Comparison of ENCODE assay signal across 8 cellular contexts in genomic region chr3:153595186-153595815, GRCh38.
DNase-seq lines count a peak whose midpoint lies in the region; ATAC-seq and TF ChIP-seq lines count a peak whose summit lies in the region.

No MANE protein-coding gene starts in this region.

- no peaks in the 10 kb centered on the region for H3K27me3 ChIP-seq in DOHH2 (ENCODE audit: control insufficient read depth, low read length)
- H3K27me3 ChIP-seq in SK-N-SH (ENCODE audit: insufficient read depth): no peaks in the 10 kb centered on the region

- H3K4me1 ChIP-seq in DOHH2 (ENCODE audit: control insufficient read depth, low read length) (no peaks in the 10 kb centered on the region), SK-N-SH (ENCODE audit: control insufficient read depth in 1 of 2, insufficient read depth in 2 of 2, low read depth in 1 of 2, low read length in 1 of 2) (no peaks in the 10 kb centered on the region; a peak in 2 of 4 replicates)

- CTCF ChIA-PET in SK-N-SH (lab: Yijun Ruan, JAX): interaction anchor here (0.6 to 1.2 kb wide), 3 partner anchors 10 to 569 kb away, joined by 3 to 5 read pairs (median 3); no protein-coding TSS in a partner anchor

- H3K4me3 Mint-ChIP-seq in stimulated activated effector memory CD8-positive, alpha-beta T cell treated with anti-CD3 and anti-CD28 coated beads, Interleukin-12 subunit alpha, Interleukin-12 subunit beta, amount 100 ng/mL, for 72 hours: no peak overlapping the region

- no peak overlapping the region for H3K4me2 ChIP-seq in DOHH2 (ENCODE audit: low read length)
- no peak overlapping the region for H3K4me2 ChIP-seq in SK-N-SH

- peak; percentile 65 for TF ChIP-seq CTCF in DOHH2 (IDR thresholded peaks at IDR 0.05; ENCODE audit: low read depth, low read length, poor library complexity, severe bottlenecking)
- TF ChIP-seq CTCF in SK-N-SH (IDR thresholded peaks at IDR 0.05): peak; percentile 78

- peak; percentile 1 for DNase-seq in SK-N-SH
- peak; percentile 51 for DNase-seq in foreskin melanocyte
- no peak for DNase-seq in stimulated activated effector memory CD8-positive, alpha-beta T cell treated with anti-CD3 and anti-CD28 coated beads, Interleukin-12 subunit alpha, Interleukin-12 subunit beta, amount 100 ng/mL, for 72 hours (ENCODE audit: low spot score in 2 of 2)
- no peak for DNase-seq in effector CD8-positive, alpha-beta T cell (lab: John Stamatoyannopoulos, UW)
- no peak for DNase-seq in stimulated activated CD4-positive, alpha-beta T cell treated with anti-CD3 and anti-CD28 coated beads, Interleukin-4, amount 100 ng/mL, for 24 hours

- no peaks in the 10 kb centered on the region for H3K9me3 Mint-ChIP-seq in stimulated activated effector memory CD8-positive, alpha-beta T cell treated with anti-CD3 and anti-CD28 coated beads, Interleukin-12 subunit alpha, Interleukin-12 subunit beta, amount 100 ng/mL, for 72 hours

- no peak for TF ChIP-seq EP300 in SK-N-SH (IDR thresholded peaks at IDR 0.05; ENCODE audit: borderline replicate concordance in 1 of 2, low read depth in 1 of 2, low read length in 1 of 2)

- ATAC-seq in HG02798 (IDR thresholded peaks at IDR 0.05; ENCODE audit: poor library complexity, unreplicated experiment) (peak; percentile 55), GM19452 (IDR thresholded peaks at IDR 0.05; ENCODE audit: unreplicated experiment) (no peak)
- peak; percentile 47 for ATAC-seq in stimulated activated effector memory CD8-positive, alpha-beta T cell treated with anti-CD3 and anti-CD28 coated beads, Interleukin-12 subunit alpha, Interleukin-12 subunit beta, amount 100 ng/mL, for 72 hours

- H3K79me2 ChIP-seq in DOHH2 (ENCODE audit: control insufficient read depth, low read length) (no peaks in the 10 kb centered on the region), SK-N-SH (ENCODE audit: insufficient read depth) (no peaks in the 10 kb centered on the region; the same call in 1 of the 2 replicates)

- no peak overlapping the region for H3K4me3 ChIP-seq in DOHH2 (ENCODE audit: low read length)
- H3K4me3 ChIP-seq in SK-N-SH (ENCODE audit: low read depth in 2 of 2, low read length in 1 of 2): no peak overlapping the region

- no peaks in the 10 kb centered on the region for H3K9me3 ChIP-seq in DOHH2 (ENCODE audit: control insufficient read depth, insufficient read depth, low read length)
- H3K9me3 ChIP-seq in SK-N-SH: no peaks in the 10 kb centered on the region

- H3K27ac Mint-ChIP-seq in stimulated activated effector memory CD8-positive, alpha-beta T cell treated with anti-CD3 and anti-CD28 coated beads, Interleukin-12 subunit alpha, Interleukin-12 subunit beta, amount 100 ng/mL, for 72 hours: no peak overlapping the region

- TF ChIP-seq RAD21 in SK-N-SH (IDR thresholded peaks at IDR 0.05; ENCODE audit: low read length): peak; percentile 71

- no peaks in the 10 kb centered on the region for H3K36me3 Mint-ChIP-seq in stimulated activated effector memory CD8-positive, alpha-beta T cell treated with anti-CD3 and anti-CD28 coated beads, Interleukin-12 subunit alpha, Interleukin-12 subunit beta, amount 100 ng/mL, for 72 hours

- H3F3A ChIP-seq in DOHH2 (ENCODE audit: control insufficient read depth, insufficient read depth): no peaks in the 10 kb centered on the region
- no peaks in the 10 kb centered on the region for H3F3A ChIP-seq in SK-N-SH (replicated peaks; ENCODE audit: insufficient read depth)

- H2AFZ ChIP-seq in SK-N-SH (ENCODE audit: low read depth): no peak overlapping the region

- H3K36me3 ChIP-seq in DOHH2 (ENCODE audit: control insufficient read depth, low read length) (0 out of 2 replicates have a peak, but pooled peaks cover 3% of the 10 kb centered on the region), SK-N-SH (replicated peaks in 1 of 2; ENCODE audit: control insufficient read depth in 1 of 2, insufficient read depth in 2 of 2, low read length in 1 of 2) (no peaks in the 10 kb centered on the region)

- H3K27ac ChIP-seq in DOHH2 (ENCODE audit: low read depth, low read length) (no peak overlapping the region), SK-N-SH (ENCODE audit: low read depth in 2 of 2, low read length in 1 of 2) (no peak overlapping the region)

- H4K20me1 ChIP-seq in DOHH2 (ENCODE audit: control insufficient read depth, insufficient read depth, low read depth, low read length) (no peaks in the 10 kb centered on the region), SK-N-SH (ENCODE audit: insufficient read depth) (no peaks in the 10 kb centered on the region)

- POLR2A ChIA-PET in SK-N-SH (lab: Yijun Ruan, JAX): no interaction called here

- H3K9me2 ChIP-seq in DOHH2 (replicated peaks; ENCODE audit: control insufficient read depth, low read length) (no peaks in the 10 kb centered on the region), SK-N-SH (no peaks in the 10 kb centered on the region)

- H3K9ac ChIP-seq in SK-N-SH: no peak overlapping the region

- H3K4me1 Mint-ChIP-seq in stimulated activated effector memory CD8-positive, alpha-beta T cell treated with anti-CD3 and anti-CD28 coated beads, Interleukin-12 subunit alpha, Interleukin-12 subunit beta, amount 100 ng/mL, for 72 hours: no peaks in the 10 kb centered on the region

TF ChIP-seq in SK-N-SH, 30 proteins besides CTCF, POLR2A, EP300 and RAD21:
- TF ChIP-seq TAF1 (IDR thresholded peaks at IDR 0.05; ENCODE audit: borderline replicate concordance, low read depth, low read length) (no peak), YY1 (IDR thresholded peaks at IDR 0.05; ENCODE audit: low read depth) (no peak), RCOR1 (IDR thresholded peaks at IDR 0.05; ENCODE audit: low read length) (no peak), SMC3 (IDR thresholded peaks at IDR 0.05; ENCODE audit: low read depth, low read length) (peak; percentile 77), SIN3A (IDR thresholded peaks at IDR 0.05; ENCODE audit: borderline replicate concordance, low read depth, low read length) (no peak), NFIC (IDR thresholded peaks at IDR 0.05; ENCODE audit: borderline replicate concordance) (no peak), REST (IDR thresholded peaks at IDR 0.05; ENCODE audit: low read depth, low read length) (no peak)

Comparison
In these comparisons a context has a peak if more than half of its experiments do, and no peak if none do; other contexts are left out.
1. DNase-seq: peak in SK-N-SH (single experiment) and foreskin melanocyte (single experiment); none in stimulated activated effector memory CD8-positive, alpha-beta T cell treated with anti-CD3 and anti-CD28 coated beads, Interleukin-12 subunit alpha, Interleukin-12 subunit beta, amount 100 ng/mL, for 72 hours (0 of 2), effector CD8-positive, alpha-beta T cell (single experiment) and stimulated activated CD4-positive, alpha-beta T cell treated with anti-CD3 and anti-CD28 coated beads, Interleukin-4, amount 100 ng/mL, for 24 hours (single experiment).